Comparison of ENCODE assay signal across 23 cellular contexts in genomic region chr13:80684525-80685017, GRCh38.
DNase-seq lines count a peak whose midpoint lies in the region; ATAC-seq and TF ChIP-seq lines count a peak whose summit lies in the region.
"Had no signal": no experiment of that assay in that cellular context is flagged by ENCODE, and none has a peak within 500 bp of the region (broad histone marks: within the 10 kb centered on the region; RNA-seq: fewer than 3 reads in every experiment).

No MANE protein-coding gene starts in this region.

- TF ChIP-seq POLR2A in vagina (IDR thresholded peaks at IDR 0.05): no peak

- H3K27me3 ChIP-seq in left ventricle myocardium inferior (ENCODE audit: low read depth) (no peaks in the 10 kb centered on the region), right cardiac atrium (ENCODE audit: control insufficient read depth, insufficient read depth) (no peaks in the 10 kb centered on the region), endodermal cell (ENCODE audit: control insufficient read depth, insufficient read depth, low read length, poor library complexity, severe bottlenecking) (no peaks in the 10 kb centered on the region), vagina (no peaks in the 10 kb centered on the region)
- H3K27me3 ChIP-seq: BLaER1 had no signal

- H3K9me3 Mint-ChIP-seq in endodermal cell: peaks cover 12% of the 10 kb centered on the region

- no peak overlapping the region for H3K9ac ChIP-seq in endodermal cell (ENCODE audit: extremely low read depth, low read length, poor library complexity, severe bottlenecking)
- H3K9ac ChIP-seq: BLaER1, SK-N-SH had no signal

- 39% methylated on average over 2 of the region's 2 CpGs for WGBS in right cardiac atrium
- WGBS in endodermal cell (ENCODE audit: insufficient coverage in 1 of 2, insufficient read length in 1 of 2), 2 experiments: 76% methylated on average over 2 of the region's 2 CpGs; no CpG with 5 or more reads in 1 of the 2 experiments

- intact Hi-C loops in left ventricle myocardium inferior (cut with micrococcal nuclease) (no loop called here), right cardiac atrium (cut with DNase I) (no loop called here), sciatic nerve (cut with DNase I) (no loop called here), vagina (cut with DNase I) (no loop called here)

- no peak overlapping the region for H3K27ac Mint-ChIP-seq in endodermal cell
- H3K27ac Mint-ChIP-seq: CD4-positive, CD25-positive, alpha-beta regulatory T cell had no signal

- peak overlapping the region; percentile 61 for H3K27ac ChIP-seq in left ventricle myocardium inferior (replicated peaks)
- no peak overlapping the region for H3K27ac ChIP-seq in right cardiac atrium (ENCODE audit: low read length)
- H3K27ac ChIP-seq in endodermal cell (ENCODE audit: low read depth, low read length): peak overlapping the region; percentile 85
- no peak overlapping the region for H3K27ac ChIP-seq in vagina
- H3K27ac ChIP-seq: BLaER1, HL-60 had no signal

- no peak for DNase-seq in left ventricle myocardium inferior
- no peak for DNase-seq in right cardiac atrium
- DNase-seq in endodermal cell: peak; percentile 37
- peak; percentile 4 for DNase-seq in midbrain (lab: John Stamatoyannopoulos, UW)
- DNase-seq in sciatic nerve (ENCODE audit: low spot score): no peak
- no peak for DNase-seq in vagina (ENCODE audit: extremely low spot score in 2 of 2)
- DNase-seq: CD4-positive, CD25-positive, alpha-beta regulatory T cell; GOT3; Karpas-422; NCI-H1092; NCI-H1436 treated with DMSO at 0.1 percent for 48 hours; NCI-H187 treated with DMSO at 0.1 percent for 48 hours; NCI-H446; NCI-H524 treated with DMSO at 0.1 percent for 48 hours; NCI-H82; NK-92 treated with Interleukin-12 subunit alpha and Interleukin-12 subunit beta, amount 100 ng/mL, for 24 hours; PC-3; SK-N-SH had no signal

- no peak for ATAC-seq in right cardiac atrium
- ATAC-seq in sciatic nerve: peak; percentile 84
- ATAC-seq in GM19463 (IDR thresholded peaks at IDR 0.05; ENCODE audit: unreplicated experiment): no peak
- ATAC-seq in activated CD4-positive, CD25-positive, alpha-beta regulatory T cell treated with anti-CD3 and anti-CD28 coated beads, Interleukin-2, amount 50 U/mL, for 24 hours: no peak
- ATAC-seq: HCT116, PC-3 had no signal

- H3K4me1 Mint-ChIP-seq in endodermal cell: peaks cover 4% of the 10 kb centered on the region
- H3K4me1 Mint-ChIP-seq: CD4-positive, CD25-positive, alpha-beta regulatory T cell had no signal

- H3K9me3 ChIP-seq in left ventricle myocardium inferior (replicated peaks): peaks cover 11% of the 10 kb centered on the region
- no peaks in the 10 kb centered on the region for H3K9me3 ChIP-seq in right cardiac atrium (ENCODE audit: control insufficient read depth, low read length)
- H3K9me3 ChIP-seq in endodermal cell (ENCODE audit: control insufficient read depth, low read length): peaks cover 22% of the 10 kb centered on the region
- no peaks in the 10 kb centered on the region for H3K9me3 ChIP-seq in vagina
- H3K9me3 ChIP-seq: SK-N-SH had no signal

- TF ChIP-seq CTCF in left ventricle myocardium inferior (IDR thresholded peaks at IDR 0.05; ENCODE audit: borderline replicate concordance) (no peak), endodermal cell (conservative IDR thresholded peaks at IDR 0.05) (no peak), vagina (IDR thresholded peaks at IDR 0.05) (no peak)

- H3K27me3 Mint-ChIP-seq in endodermal cell (ENCODE audit: insufficient read depth): no peaks in the 10 kb centered on the region
- H3K27me3 Mint-ChIP-seq: CD4-positive, CD25-positive, alpha-beta regulatory T cell had no signal

- H3K4me1 ChIP-seq in left ventricle myocardium inferior: no peaks in the 10 kb centered on the region
- H3K4me1 ChIP-seq in right cardiac atrium (ENCODE audit: control insufficient read depth, insufficient read depth, low read length): no peaks in the 10 kb centered on the region
- H3K4me1 ChIP-seq in endodermal cell (ENCODE audit: control insufficient read depth, insufficient read depth, low read length): no peaks in the 10 kb centered on the region
- H3K4me1 ChIP-seq in vagina: no peaks in the 10 kb centered on the region

- H3K4me3 Mint-ChIP-seq in endodermal cell: no peak overlapping the region
- H3K4me3 Mint-ChIP-seq: CD4-positive, CD25-positive, alpha-beta regulatory T cell had no signal

- peaks cover 8% of the 10 kb centered on the region for H3K36me3 ChIP-seq in left ventricle myocardium inferior
- no peaks in the 10 kb centered on the region for H3K36me3 ChIP-seq in endodermal cell (ENCODE audit: control insufficient read depth, insufficient read depth, low read length)
- no peaks in the 10 kb centered on the region for H3K36me3 ChIP-seq in vagina
- H3K36me3 ChIP-seq: BLaER1 had no signal

- no peak overlapping the region for H3K4me3 ChIP-seq in left ventricle myocardium inferior
- H3K4me3 ChIP-seq in right cardiac atrium (ENCODE audit: low read length): no peak overlapping the region
- H3K4me3 ChIP-seq in endodermal cell (ENCODE audit: low read length): no peak overlapping the region
- no peak overlapping the region for H3K4me3 ChIP-seq in vagina
- H3K4me3 ChIP-seq: BLaER1 had no signal

- no peaks in the 10 kb centered on the region for H3K36me3 Mint-ChIP-seq in endodermal cell (ENCODE audit: low read depth)
- H3K36me3 Mint-ChIP-seq: CD4-positive, CD25-positive, alpha-beta regulatory T cell had no signal

Comparison
In these comparisons a context has a peak if more than half of its experiments do, and no peak if none do; other contexts are left out.
1. H3K27ac ChIP-seq: peak in left ventricle myocardium inferior (single experiment) and endodermal cell (single experiment); none in right cardiac atrium (single experiment) and vagina (single experiment).
2. DNase-seq: peak in endodermal cell (single experiment) and midbrain (single experiment); none in left ventricle myocardium inferior (single experiment), right cardiac atrium (0 of 3), sciatic nerve (single experiment) and vagina (0 of 2).